In genomic region chrX:150568320-150569154, GRCh38 we compare ENCODE assay signal across 8 cellular contexts.
DNase-seq lines count a peak whose midpoint lies in the region; ATAC-seq and TF ChIP-seq lines count a peak whose summit lies in the region.

MTM1 (plus strand) TSS chrX:150568621; CDS start chrX:150592615, 23,994 bp downstream.

- H3K9me3 Mint-ChIP-seq in central memory CD8-positive, alpha-beta T cell = no peaks in the 10 kb centered on the region

- peak; percentile 81 for ATAC-seq in GM19043 (IDR thresholded peaks at IDR 0.05; ENCODE audit: low read depth, unreplicated experiment)
- ATAC-seq in HG03354 (IDR thresholded peaks at IDR 0.05; ENCODE audit: poor library complexity, severe bottlenecking, unreplicated experiment) = peak; percentile 94
- ATAC-seq in central memory CD8-positive, alpha-beta T cell (replicated peaks; ENCODE audit: extremely low read depth, poor library complexity, severe bottlenecking) = peak; percentile 92

- no peak for TF ChIP-seq CTCF in AG10803 (conservative IDR thresholded peaks at IDR 0.05; ENCODE audit: low read length)

- peaks cover 20% of the 10 kb centered on the region for H3K4me1 Mint-ChIP-seq in central memory CD8-positive, alpha-beta T cell

- H3K4me3 Mint-ChIP-seq in central memory CD8-positive, alpha-beta T cell = peak within 1 kb of the TSS; percentile 79

- peaks cover 6% of the 10 kb centered on the region for H3K36me3 Mint-ChIP-seq in central memory CD8-positive, alpha-beta T cell (ENCODE audit: insufficient read depth)

- H3K27ac Mint-ChIP-seq in central memory CD8-positive, alpha-beta T cell (ENCODE audit: low read depth) = no peak within 1 kb of the TSS

- no peaks in the 10 kb centered on the region for H3K27me3 Mint-ChIP-seq in central memory CD8-positive, alpha-beta T cell

- peak within 1 kb of the TSS; percentile 68 for H3K4me3 ChIP-seq in AG10803 (ENCODE audit: low read length)

- DNase-seq in AG10803 (ENCODE audit: low read depth) = peak; percentile 95
- DNase-seq in NCI-H446 (lab: John Stamatoyannopoulos, UW) = peak; percentile 71 to 93
- DNase-seq in activated CD4-positive, CD25-positive, alpha-beta regulatory T cell treated with anti-CD3 and anti-CD28 coated beads, Interleukin-2, amount 50 U/mL, for 16 hours (ENCODE audit: low read depth, low spot score) = peak; percentile 77
- DNase-seq in central memory CD8-positive, alpha-beta T cell (ENCODE audit: low spot score in 2 of 2) = peak; percentile 73 to 86
- peak; percentile 88 for DNase-seq in inferior parietal cortex (ENCODE audit: extremely low spot score)
- peak; percentile 75 for DNase-seq in smooth muscle cell of the brain vasculature (ENCODE audit: low read depth, low spot score)

Comparison
In these comparisons a context has a peak if more than half of its experiments do, and no peak if none do; other contexts are left out.
1. Peak in every context shown above with its lines: DNase-seq, ATAC-seq and H3K4me3 ChIP-seq.